In the genomic region with DNA sequence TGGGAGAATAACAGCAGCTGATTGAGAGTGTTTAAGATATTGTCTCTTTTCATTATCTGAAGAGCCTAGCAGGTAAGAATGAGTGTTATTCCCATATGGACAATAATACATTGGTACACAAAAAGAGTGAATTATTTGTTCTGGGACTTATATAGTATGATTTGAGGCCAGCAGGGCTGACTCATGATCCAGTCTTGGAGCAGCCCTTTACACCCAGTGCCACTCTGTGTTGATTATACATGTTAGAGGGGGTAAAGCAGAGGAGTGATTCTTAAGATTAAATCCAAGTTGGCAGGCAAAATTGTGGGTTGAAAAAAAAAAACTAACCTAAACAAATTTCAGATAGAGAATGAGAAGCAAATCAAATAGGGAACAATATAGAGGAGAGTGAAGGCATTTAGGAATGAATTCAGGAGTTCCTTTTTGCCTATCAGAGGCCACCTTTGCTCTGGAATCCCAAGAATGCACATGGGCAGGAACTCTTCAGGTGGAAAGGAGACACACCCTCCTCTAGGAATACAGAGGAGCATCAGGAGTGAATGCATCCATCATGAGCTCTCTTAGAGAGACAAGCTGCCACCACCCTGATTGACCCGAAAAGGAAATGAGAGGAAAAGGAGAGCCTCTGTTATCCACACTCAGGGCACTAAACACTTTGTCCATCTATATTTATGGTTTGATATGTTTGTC, we compare ENCODE assay signal across 18 cellular contexts. TPM values are rescaled to one million over a fixed set of nuclear protein-coding genes. Genes with fewer than 3 reads are reported as not detected.
"Had no signal": no experiment of that assay in that cellular context is flagged by ENCODE, and none has a peak within 500 bp of the region (broad histone marks: within the 10 kb centered on the region; RNA-seq: fewer than 3 reads in every experiment).

No MANE protein-coding gene starts in this region.

- H3K27me3 ChIP-seq: pancreas, transverse colon had no signal

- H3K4me3 Mint-ChIP-seq: brain; dendritic cell treated with granulocyte-macrophage colony-stimulating factor and Interleukin-4, amounts not matched to agents 40 ng/mL and 50 ng/mL, for 4 days; effector memory CD8-positive, alpha-beta T cell; naive B cell had no signal

- H3K4me3 ChIP-seq: pancreas, transverse colon had no signal

- H3K4me1 Mint-ChIP-seq: brain, naive B cell had no signal

- DNase-seq: activated CD4-positive, alpha-beta T cell treated with anti-CD3 and anti-CD28 coated beads, Interleukin-2, amount 50 U/mL, for 4 hours; activated effector memory CD4-positive, alpha-beta T cell treated with Interleukin-2 at 50 U/mL for 16 hours; activated T-cell treated with anti-CD3 and anti-CD28 coated beads, Interleukin-2, amount 50 U/mL, for 1 hour; amygdala; effector memory CD8-positive, alpha-beta T cell; erythroblast; kidney; naive B cell; pancreas; retina; stimulated activated CD4-positive, alpha-beta T cell treated with anti-CD3 and anti-CD28 coated beads, Interleukin-4, amount 100 ng/mL, for 4 hours; T-helper 2 cell; transverse colon had no signal

- H3K36me3 Mint-ChIP-seq: activated naive CD4-positive, alpha-beta T cell treated with anti-CD3 and anti-CD28 coated beads, Interleukin-2, amount 50 U/mL, for 72 hours; brain; naive B cell had no signal

- H3K36me3 ChIP-seq: pancreas, transverse colon had no signal

- ATAC-seq: activated naive CD4-positive, alpha-beta T cell treated with anti-CD3 and anti-CD28 coated beads, Interleukin-2, amount 50 U/mL, for 72 hours; effector memory CD8-positive, alpha-beta T cell; pancreas had no signal

- H3K27ac Mint-ChIP-seq: activated naive CD4-positive, alpha-beta T cell treated with anti-CD3 and anti-CD28 coated beads, Interleukin-2, amount 50 U/mL, for 72 hours; brain; dendritic cell treated with granulocyte-macrophage colony-stimulating factor and Interleukin-4, amounts not matched to agents 40 ng/mL and 50 ng/mL, for 4 days; effector memory CD8-positive, alpha-beta T cell; naive B cell had no signal

- H3K9me3 ChIP-seq: pancreas, transverse colon had no signal

- H3K9me3 Mint-ChIP-seq: activated naive CD4-positive, alpha-beta T cell treated with anti-CD3 and anti-CD28 coated beads, Interleukin-2, amount 50 U/mL, for 72 hours; dendritic cell treated with granulocyte-macrophage colony-stimulating factor and Interleukin-4, amounts not matched to agents 40 ng/mL and 50 ng/mL, for 4 days; effector memory CD8-positive, alpha-beta T cell had no signal

- H3K4me1 ChIP-seq: pancreas, transverse colon had no signal

- H3K27me3 Mint-ChIP-seq: dendritic cell treated with granulocyte-macrophage colony-stimulating factor and Interleukin-4, amounts not matched to agents 40 ng/mL and 50 ng/mL, for 4 days had no signal

- H3K27ac ChIP-seq: pancreas, transverse colon had no signal

RNA-seq across cellular contexts. Expression of gene MRGPRX1, which starts 19.2 kb away (rescaled TPM):
- total RNA-seq: activated naive CD4-positive, alpha-beta T cell treated with anti-CD3 and anti-CD28 coated beads, Interleukin-2, amount 50 U/mL, for 72 hours; glomerular endothelial cell; kidney; lower leg skin; pancreas; transverse colon had no signal
